In genomic region chr1:186272486-186272885, GRCh38 we compare ENCODE assay signal across 2 cellular contexts.
TF ChIP-seq lines count a peak whose summit lies in the region.

No MANE protein-coding gene starts in this region.

TF ChIP-seq in liver, 16 proteins besides CTCF, POLR2A, EP300 and RAD21 (continued from another document):
- TF ChIP-seq EGR1 (IDR thresholded peaks at IDR 0.05; ENCODE audit: low read depth in 2 of 2) (no peak), RXRA (IDR thresholded peaks at IDR 0.05) (no peak), ATF3 (IDR thresholded peaks at IDR 0.05) (no peak), YY1 (IDR thresholded peaks at IDR 0.05) (no peak)
- TF ChIP-seq, protein P1, sequence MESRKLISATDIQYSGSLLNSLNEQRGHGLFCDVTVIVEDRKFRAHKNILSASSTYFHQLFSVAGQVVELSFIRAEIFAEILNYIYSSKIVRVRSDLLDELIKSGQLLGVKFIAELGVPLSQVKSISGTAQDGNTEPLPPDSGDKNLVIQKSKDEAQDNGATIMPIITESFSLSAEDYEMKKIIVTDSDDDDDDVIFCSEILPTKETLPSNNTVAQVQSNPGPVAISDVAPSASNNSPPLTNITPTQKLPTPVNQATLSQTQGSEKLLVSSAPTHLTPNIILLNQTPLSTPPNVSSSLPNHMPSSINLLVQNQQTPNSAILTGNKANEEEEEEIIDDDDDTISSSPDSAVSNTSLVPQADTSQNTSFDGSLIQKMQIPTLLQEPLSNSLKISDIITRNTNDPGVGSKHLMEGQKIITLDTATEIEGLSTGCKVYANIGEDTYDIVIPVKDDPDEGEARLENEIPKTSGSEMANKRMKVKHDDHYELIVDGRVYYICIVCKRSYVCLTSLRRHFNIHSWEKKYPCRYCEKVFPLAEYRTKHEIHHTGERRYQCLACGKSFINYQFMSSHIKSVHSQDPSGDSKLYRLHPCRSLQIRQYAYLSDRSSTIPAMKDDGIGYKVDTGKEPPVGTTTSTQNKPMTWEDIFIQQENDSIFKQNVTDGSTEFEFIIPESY (IDR thresholded peaks at IDR 0.05) = no peak
TF ChIP-seq in liver: peak in this region for 0.

TF ChIP-seq in HepG2, 621 proteins besides CTCF, POLR2A, EP300 and RAD21:
- TF ChIP-seq SIN3A (IDR thresholded peaks at IDR 0.05; ENCODE audit: borderline replicate concordance, low read depth, low read length) (no peak), DDIT3 (CRISPR knock-in tag; IDR thresholded peaks at IDR 0.05) (no peak), DR1 (CRISPR knock-in tag; IDR thresholded peaks at IDR 0.05) (no peak), POLR2AphosphoS5 (IDR thresholded peaks at IDR 0.05; ENCODE audit: low read depth, low read length) (no peak), KLF15 (CRISPR knock-in tag; IDR thresholded peaks at IDR 0.05; ENCODE audit: borderline replicate concordance) (no peak), RXRB (CRISPR knock-in tag; IDR thresholded peaks at IDR 0.05; ENCODE audit: borderline replicate concordance) (no peak), ZNF124 (CRISPR knock-in tag; IDR thresholded peaks at IDR 0.05) (no peak), ZNF577 (CRISPR knock-in tag; IDR thresholded peaks at IDR 0.05; ENCODE audit: borderline replicate concordance, low read depth) (no peak), ZKSCAN1 (IDR thresholded peaks at IDR 0.05; ENCODE audit: low read length) (no peak), ETS1 (CRISPR knock-in tag; IDR thresholded peaks at IDR 0.05) (no peak), PHF21A (CRISPR knock-in tag; IDR thresholded peaks at IDR 0.05) (no peak), ZNF660 (CRISPR knock-in tag; IDR thresholded peaks at IDR 0.05; ENCODE audit: borderline replicate concordance, low read depth) (no peak), RBFOX2 (IDR thresholded peaks at IDR 0.05; ENCODE audit: low read depth, low read length) (no peak), ZNF143 (CRISPR knock-in tag; IDR thresholded peaks at IDR 0.05) (no peak)
